In the genomic region with DNA sequence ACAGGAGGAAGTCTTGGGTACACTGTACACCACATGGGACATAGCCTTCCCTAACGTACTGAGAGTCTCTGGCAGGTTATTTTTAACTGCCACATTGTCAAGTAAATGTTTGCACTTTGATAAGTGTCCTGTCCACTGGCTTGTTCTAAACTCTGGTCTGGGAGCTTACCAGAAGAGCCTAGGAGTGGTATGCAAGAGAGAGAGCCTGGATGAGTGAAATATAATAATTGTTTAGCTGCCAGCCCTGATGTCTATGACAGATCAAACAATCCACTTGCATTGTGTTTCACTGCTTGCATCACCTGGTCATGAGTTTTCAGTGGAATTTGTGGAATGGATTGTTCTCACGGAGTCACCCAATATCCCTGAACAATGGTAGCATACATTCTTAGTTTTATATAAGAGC, we compare ENCODE assay signal across 10 cellular contexts.
A peak's percentile ranks its signal among the peaks of the same experiment; 100 is the strongest.
DNase-seq lines count a peak whose midpoint lies in the region; ATAC-seq, FAIRE-seq and TF ChIP-seq lines count a peak whose summit lies in the region.
"Had no signal": no experiment of that assay in that cellular context is flagged by ENCODE, and none has a peak within 500 bp of the region (broad histone marks: within the 10 kb centered on the region; RNA-seq: fewer than 3 reads in every experiment).

No MANE protein-coding gene starts in this region.

- peak in 1 of 2 experiments; percentile 47; a peak in 3 of 6 replicates for ATAC-seq in A549
- ATAC-seq in HepG2 = peak; percentile 94
- no peak for ATAC-seq in activated CD8-positive, alpha-beta T cell treated with anti-CD3 and anti-CD28 coated beads, Interleukin-2, amount 10 ng/mL, durations not matched to agents 7 days and 5 days
- no peak for ATAC-seq in GM21529 (IDR thresholded peaks at IDR 0.05; ENCODE audit: unreplicated experiment)

- H3K4me3 ChIP-seq in A549 (no peak overlapping the region), mammary epithelial cell (replicated peaks in 1 of 3; ENCODE audit: insufficient read depth in 1 of 3, low read depth in 2 of 3, low read length in 3 of 3) (no peak overlapping the region), HepG2 (replicated peaks in 1 of 3; ENCODE audit: insufficient read depth in 1 of 3, low read depth in 2 of 3, low read length in 3 of 3) (no peak overlapping the region)

- no peaks in the 10 kb centered on the region for H3K9me3 Mint-ChIP-seq in activated CD8-positive, alpha-beta T cell treated with anti-CD3 and anti-CD28 coated beads, Interleukin-2, amount 10 ng/mL, durations not matched to agents 7 days and 5 days (ENCODE audit: insufficient read depth)

- peak overlapping the region; percentile 86 for H2AFZ ChIP-seq in mammary epithelial cell (ENCODE audit: low read depth, low read length)
- H2AFZ ChIP-seq in HepG2 (ENCODE audit: low read length) = no peak overlapping the region

- FAIRE-seq in A549 (lab: Jason Lieb, UNC) (no peak), HepG2 (lab: Jason Lieb, UNC) (peak; percentile 49)

- BruUV-seq in mammary epithelial cell (replicated peaks; lab: Mats Ljungman, UMichigan) (no TSS peak), HepG2 (replicated peaks; lab: Mats Ljungman, UMichigan) (no TSS peak)

- DNase-seq in A549 (ENCODE audit: low read depth in 1 of 2, low spot score in 1 of 2) (peak in 1 of 2 experiments; percentile 29), NCI-H146 treated with DMSO at 0.1 percent for 48 hours (lab: John Stamatoyannopoulos, UW; ENCODE audit: unreplicated experiment) (peak; percentile 84), mammary epithelial cell (peak; percentile 76), HepG2 (ENCODE audit: low spot score) (peak; percentile 68), NCI-H82 treated with DMSO at 0.1 percent for 48 hours (lab: John Stamatoyannopoulos, UW; ENCODE audit: unreplicated experiment) (no peak), GM10248 (ENCODE audit: extremely low spot score) (no peak)
- DNase-seq in activated CD8-positive, alpha-beta T cell treated with anti-CD3 and anti-CD28 coated beads, Interleukin-2, amount 10 ng/mL, durations not matched to agents 7 days and 5 days = no peak
- DNase-seq: activated gamma-delta T cell had no signal

- H3K9ac ChIP-seq in mammary epithelial cell (ENCODE audit: insufficient read depth, low read length) (peak overlapping the region; percentile 6), HepG2 (ENCODE audit: insufficient read depth, low read depth, low read length) (no peak overlapping the region)

- H3K27me3 Mint-ChIP-seq in activated CD8-positive, alpha-beta T cell treated with anti-CD3 and anti-CD28 coated beads, Interleukin-2, amount 10 ng/mL, durations not matched to agents 7 days and 5 days (ENCODE audit: low read depth) = peaks cover 2% of the 10 kb centered on the region

- POLR2A ChIA-PET in A549 (lab: Yijun Ruan, JAX) = no interaction called here
- POLR2A ChIA-PET in HepG2 (lab: Yijun Ruan, JAX) = no interaction called here
- POLR2A ChIA-PET in activated CD8-positive, alpha-beta T cell treated with anti-CD3 and anti-CD28 coated beads, Interleukin-2, amount 10 ng/mL, durations not matched to agents 7 days and 5 days (lab: Charles Lee) = no interaction called here
- POLR2A ChIA-PET in GM10248 (lab: Yijun Ruan, JAX) = no interaction called here

- in situ Hi-C loops in mammary epithelial cell (cut with MboI; ENCODE audit: low sequenced_read_pairs in 2 of 2) (no loop called here), HepG2 (cut with HindIII; ENCODE audit: extremely low pct_ligation_motif_present, low pct_unique_long_range_greater_than_20kb) (no loop called here)

- TF ChIP-seq RAD21 in A549 (conservative IDR thresholded peaks at IDR 0.05 in 1 of 2, IDR thresholded peaks at IDR 0.05 in 1 of 2) (no peak), HepG2 (CRISPR knock-in tag; IDR thresholded peaks at IDR 0.05) (no peak)

- H3K4me2 ChIP-seq in A549 = peak overlapping the region; percentile 37
- H3K4me2 ChIP-seq in mammary epithelial cell (ENCODE audit: insufficient read depth, low read depth, low read length) = peak overlapping the region; percentile 71
- peak overlapping the region; percentile 54 for H3K4me2 ChIP-seq in HepG2 (ENCODE audit: low read depth, low read length)

- H3K36me3 Mint-ChIP-seq in activated CD8-positive, alpha-beta T cell treated with anti-CD3 and anti-CD28 coated beads, Interleukin-2, amount 10 ng/mL, durations not matched to agents 7 days and 5 days (ENCODE audit: low read depth) = no peaks in the 10 kb centered on the region

- TF ChIP-seq CTCF in A549 (IDR thresholded peaks at IDR 0.05) = no peak
- no peak for TF ChIP-seq CTCF in mammary epithelial cell (conservative IDR thresholded peaks at IDR 0.05 in 1 of 2, IDR thresholded peaks at IDR 0.05 in 1 of 2; ENCODE audit: extremely low read depth in 1 of 2, insufficient read depth in 1 of 2, low read depth in 1 of 2, low read length in 2 of 2)
- TF ChIP-seq CTCF in HepG2 (CRISPR knock-in tag; IDR thresholded peaks at IDR 0.05) = no peak
- no peak for TF ChIP-seq CTCF in GM10248 (IDR thresholded peaks at IDR 0.05; ENCODE audit: control extremely low read depth, extremely low read depth, low read depth, missing control alignments)

- H4K20me1 ChIP-seq in mammary epithelial cell (ENCODE audit: insufficient read depth, low read length) (no peaks in the 10 kb centered on the region), HepG2 (ENCODE audit: insufficient read depth, low read length) (no peaks in the 10 kb centered on the region)

- H3K27ac Mint-ChIP-seq in activated CD8-positive, alpha-beta T cell treated with anti-CD3 and anti-CD28 coated beads, Interleukin-2, amount 10 ng/mL, durations not matched to agents 7 days and 5 days = no peak overlapping the region

- H3K36me3 ChIP-seq in mammary epithelial cell (ENCODE audit: insufficient read depth, low read length) (no peaks in the 10 kb centered on the region), HepG2 (replicated peaks in 1 of 2; ENCODE audit: control insufficient read depth in 1 of 2, insufficient read depth in 2 of 2, low read length in 2 of 2) (no peaks in the 10 kb centered on the region)
- H3K36me3 ChIP-seq: neutrophil had no signal

- dilution Hi-C loops in mammary epithelial cell (cut with HindIII; ENCODE audit: low sequenced_read_pairs) = no loop called here

- no peak for TF ChIP-seq POLR2A in A549 (IDR thresholded peaks at IDR 0.05; ENCODE audit: low read length)
- TF ChIP-seq POLR2A in HepG2 (IDR thresholded peaks at IDR 0.05; ENCODE audit: insufficient read depth in 1 of 2, low read depth in 2 of 2, low read length in 2 of 2) = no peak

- H3K27me3 ChIP-seq in mammary epithelial cell (ENCODE audit: insufficient read depth, low read length) (no peaks in the 10 kb centered on the region), HepG2 (ENCODE audit: control insufficient read depth in 1 of 2, insufficient read depth in 2 of 2, low read length in 2 of 2) (peaks cover 0 to 8% of the 10 kb centered on the region in 2 experiments; a peak in 2 of 5 replicates)

- 10% methylated on average over 2 of the region's 2 CpGs for WGBS in A549 (ENCODE audit: missing lambda C conversion rate)
- 6% methylated on average over 2 of the region's 2 CpGs for WGBS in mammary epithelial cell (ENCODE audit: low coverage, missing lambda C conversion rate)
- 0% methylated on average over 2 of the region's 2 CpGs for WGBS in HepG2 (ENCODE audit: low lambda C conversion rate)

- H3K4me1 Mint-ChIP-seq in activated CD8-positive, alpha-beta T cell treated with anti-CD3 and anti-CD28 coated beads, Interleukin-2, amount 10 ng/mL, durations not matched to agents 7 days and 5 days (ENCODE audit: low read depth) = no peaks in the 10 kb centered on the region

- H3K79me2 ChIP-seq in mammary epithelial cell (ENCODE audit: insufficient read depth, low read length) (no peaks in the 10 kb centered on the region), HepG2 (ENCODE audit: insufficient read depth, low read length) (no peaks in the 10 kb centered on the region)

- H3K9me3 ChIP-seq in A549 (no peaks in the 10 kb centered on the region), mammary epithelial cell (replicated peaks; ENCODE audit: insufficient read depth, low read length) (no peaks in the 10 kb centered on the region), HepG2 (ENCODE audit: low read length) (no peaks in the 10 kb centered on the region)
- H3K9me3 ChIP-seq: neutrophil had no signal

- H3K4me1 ChIP-seq in A549 = no peaks in the 10 kb centered on the region
- peaks cover 17% of the 10 kb centered on the region for H3K4me1 ChIP-seq in mammary epithelial cell (ENCODE audit: insufficient read depth, low read length)
- H3K4me1 ChIP-seq in HepG2 (ENCODE audit: insufficient read depth, low read length) = peaks cover 20% of the 10 kb centered on the region

- TF ChIP-seq EP300 in A549 (IDR thresholded peaks at IDR 0.05) = no peak
- TF ChIP-seq EP300 in HepG2 (IDR thresholded peaks at IDR 0.05; ENCODE audit: low read depth in 2 of 2, low read length in 2 of 2) = no peak
- TF ChIP-seq EP300 in HepG2 (CRISPR knock-in tag; IDR thresholded peaks at IDR 0.05; ENCODE audit: borderline replicate concordance) = no peak

- peak overlapping the region in 1 of 2 experiments; percentile 51; a peak in 1 of 6 replicates for H3K27ac ChIP-seq in A549
- H3K27ac ChIP-seq in mammary epithelial cell (ENCODE audit: insufficient read depth, low read depth, low read length) = peak overlapping the region; percentile 60
- no peak overlapping the region for H3K27ac ChIP-seq in HepG2 (ENCODE audit: extremely low read length, insufficient read depth, low read length)
- H3K27ac ChIP-seq: neutrophil had no signal

- intact Hi-C loops in mammary epithelial cell (cut with micrococcal nuclease) = loop anchor here (5.0 kb wide), 1 partner anchor 61 kb away; no protein-coding TSS in a partner anchor
- intact Hi-C loops in HepG2 (cut with micrococcal nuclease; ENCODE audit: unreplicated experiment) = no loop called here

- no peak overlapping the region for H3K4me3 Mint-ChIP-seq in activated CD8-positive, alpha-beta T cell treated with anti-CD3 and anti-CD28 coated beads, Interleukin-2, amount 10 ng/mL, durations not matched to agents 7 days and 5 days

- CTCF ChIA-PET in A549 (lab: Yijun Ruan, JAX) = interaction anchor here (1.5 kb wide), 1 partner anchor 14 kb away, joined by 3 read pairs; no protein-coding TSS in a partner anchor
- CTCF ChIA-PET in mammary epithelial cell (lab: Charles Lee; ENCODE audit: low non-redundant PET) = interaction anchor here (0.6 kb wide), 1 partner anchor 315 kb away, joined by 4 read pairs; no protein-coding TSS in a partner anchor
- CTCF ChIA-PET in HepG2 (lab: Yijun Ruan, JAX; ENCODE audit: low intra/inter-chr PET ratio, low total read pairs) = no interaction called here
- CTCF ChIA-PET in activated CD8-positive, alpha-beta T cell treated with anti-CD3 and anti-CD28 coated beads, Interleukin-2, amount 10 ng/mL, durations not matched to agents 7 days and 5 days (lab: Charles Lee) = no interaction called here
- CTCF ChIA-PET in GM10248 (lab: Yijun Ruan, JAX) = interaction anchor here (0.8 to 1.6 kb wide), 3 partner anchors 9 to 22 kb away, joined by 3 to 4 read pairs (median 4); no protein-coding TSS in a partner anchor

TF ChIP-seq in A549, 52 proteins besides CTCF, POLR2A, EP300 and RAD21 (continues in another document):
- TF ChIP-seq BHLHE40 (IDR thresholded peaks at IDR 0.05; ENCODE audit: low read depth, low read length) (no peak), RARB (CRISPR knock-in tag; IDR thresholded peaks at IDR 0.05) (no peak), HOXB5 (CRISPR knock-in tag; IDR thresholded peaks at IDR 0.05) (no peak)

TF ChIP-seq in HepG2, 621 proteins besides CTCF, POLR2A, EP300 and RAD21 (continues in another document):
- TF ChIP-seq TEAD3 (CRISPR knock-in tag; optimal IDR thresholded peaks at IDR 0.05; ENCODE audit: borderline replicate concordance) = peak; percentile 9

Comparison
In these comparisons a context has a peak if more than half of its experiments do, and no peak if none do; other contexts are left out.
1. DNase-seq: peak in NCI-H146 treated with DMSO at 0.1 percent for 48 hours (single experiment), mammary epithelial cell (single experiment) and HepG2 (single experiment); none in activated CD8-positive, alpha-beta T cell treated with anti-CD3 and anti-CD28 coated beads, Interleukin-2, amount 10 ng/mL, durations not matched to agents 7 days and 5 days (single experiment), NCI-H82 treated with DMSO at 0.1 percent for 48 hours (single experiment) and GM10248 (single experiment).
2. CTCF ChIA-PET loops: an anchor here in A549 (1.5 kb wide), mammary epithelial cell (0.6 kb wide) and GM10248 (0.8 to 1.6 kb wide); none called in HepG2 and activated CD8-positive, alpha-beta T cell treated with anti-CD3 and anti-CD28 coated beads, Interleukin-2, amount 10 ng/mL, durations not matched to agents 7 days and 5 days.
3. Peak in every context shown above with its lines, with median percentiles within 50 percentile points of each other: H3K4me2 ChIP-seq.